In genomic region chr7:103811315-103811714, GRCh38 we compare ENCODE assay signal across 16 cellular contexts.
A peak's percentile ranks its signal among the peaks of the same experiment; 100 is the strongest.
DNase-seq lines count a peak whose midpoint lies in the region; ATAC-seq, FAIRE-seq and TF ChIP-seq lines count a peak whose summit lies in the region.
"Had no signal": no experiment of that assay in that cellular context is flagged by ENCODE, and none has a peak within 500 bp of the region (broad histone marks: within the 10 kb centered on the region; RNA-seq: fewer than 3 reads in every experiment).

No MANE protein-coding gene starts in this region.

- no peaks in the 10 kb centered on the region for H3K27me3 ChIP-seq in CD4-positive, alpha-beta memory T cell (ENCODE audit: insufficient read depth, low read length)
- no peaks in the 10 kb centered on the region for H3K27me3 ChIP-seq in K562 (ENCODE audit: control insufficient read depth in 2 of 2, insufficient read depth in 2 of 2, low read length in 2 of 2)
- no peaks in the 10 kb centered on the region for H3K27me3 ChIP-seq in mesenchymal stem cell (ENCODE audit: control insufficient read depth in 1 of 2, insufficient read depth in 1 of 2, low read length in 2 of 2)
- no peaks in the 10 kb centered on the region for H3K27me3 ChIP-seq in body of pancreas

- no peak overlapping the region for H4K8ac ChIP-seq in mesenchymal stem cell (ENCODE audit: low read length)

- no TSS peak for BruUV-seq in K562 (replicated peaks; lab: Mats Ljungman, UMichigan)

- intact Hi-C loops in CD4-positive, alpha-beta memory T cell (cut with micrococcal nuclease): no loop called here
- intact Hi-C loops in K562 (cut with micrococcal nuclease): no loop called here
- intact Hi-C loops in body of pancreas (cut with DNase I): no loop called here

- H3K4me3 ChIP-seq in CD4-positive, alpha-beta memory T cell (ENCODE audit: low read length in 2 of 2): no peak overlapping the region
- H3K4me3 ChIP-seq in K562: no peak overlapping the region
- no peak overlapping the region for H3K4me3 ChIP-seq in mesenchymal stem cell (ENCODE audit: insufficient read depth in 1 of 2, low read depth in 1 of 2, low read length in 2 of 2)
- no peak overlapping the region for H3K4me3 ChIP-seq in body of pancreas
- H3K4me3 ChIP-seq: GM12878, GM23338 had no signal

- no peak overlapping the region for H2BK15ac ChIP-seq in mesenchymal stem cell (ENCODE audit: low read depth, poor library complexity, severe bottlenecking)

- H3K4me2 ChIP-seq in K562 (ENCODE audit: insufficient read depth, low read length) (no peak overlapping the region), mesenchymal stem cell (ENCODE audit: low read length, poor library complexity, severe bottlenecking) (no peak overlapping the region)
- H3K4me2 ChIP-seq: GM23338 had no signal

- H2BK120ac ChIP-seq in mesenchymal stem cell (ENCODE audit: low read depth, low read length): no peak overlapping the region

- H2BK5ac ChIP-seq in mesenchymal stem cell (ENCODE audit: low read depth, low read length, poor library complexity, severe bottlenecking): no peak overlapping the region

- TF ChIP-seq CTCF in K562 (IDR thresholded peaks at IDR 0.05 in 2 of 3, conservative IDR thresholded peaks at IDR 0.05 in 1 of 3; ENCODE audit: insufficient read depth in 2 of 3, low read depth in 1 of 3, low read length in 3 of 3): no peak
- no peak for TF ChIP-seq CTCF in body of pancreas (IDR thresholded peaks at IDR 0.05)

- H3K4me1 ChIP-seq in CD4-positive, alpha-beta memory T cell (ENCODE audit: insufficient read depth, low read length): peaks cover 15% of the 10 kb centered on the region
- H3K4me1 ChIP-seq in K562 (replicated peaks in 1 of 2; ENCODE audit: control insufficient read depth in 2 of 2, insufficient read depth in 2 of 2, low read length in 2 of 2): peaks cover 16 to 22% of the 10 kb centered on the region in 2 experiments; a peak in 4 of 5 replicates
- H3K4me1 ChIP-seq in mesenchymal stem cell (ENCODE audit: control insufficient read depth, insufficient read depth, low read depth, low read length): peaks cover 5% of the 10 kb centered on the region
- H3K4me1 ChIP-seq in body of pancreas: no peaks in the 10 kb centered on the region

- no peak overlapping the region for H3K18ac ChIP-seq in mesenchymal stem cell (ENCODE audit: low read depth in 1 of 2, low read length in 2 of 2)

- peaks cover 0 to 1% of the 10 kb centered on the region in 2 donors for H3K27me3 Mint-ChIP-seq in CD4-positive, alpha-beta memory T cell

- no peak for TF ChIP-seq EP300 in K562 (IDR thresholded peaks at IDR 0.05; ENCODE audit: low read length)

- no peak for TF ChIP-seq RAD21 in K562 (CRISPR knock-in tag; conservative IDR thresholded peaks at IDR 0.05 in 1 of 2, IDR thresholded peaks at IDR 0.05 in 1 of 2)

- in situ Hi-C loops in G401 (cut with HindIII; ENCODE audit: low sequenced_read_pairs) (no loop called here), K562 (cut with MboI) (no loop called here)

- no peaks in the 10 kb centered on the region for H4K20me1 ChIP-seq in K562 (replicated peaks; ENCODE audit: control insufficient read depth, insufficient read depth, low read length)

- no peak overlapping the region for H4K91ac ChIP-seq in mesenchymal stem cell (ENCODE audit: low read length)

- no peak overlapping the region for H2AFZ ChIP-seq in K562 (ENCODE audit: low read depth, low read length)
- H2AFZ ChIP-seq in mesenchymal stem cell (ENCODE audit: low read depth, low read length): no peak overlapping the region
- H2AFZ ChIP-seq: GM23338 had no signal

- TF ChIP-seq POLR2A in K562 (conservative IDR thresholded peaks at IDR 0.05) (no peak), body of pancreas (IDR thresholded peaks at IDR 0.05) (no peak)

- 37% methylated on average over 5 of the region's 5 CpGs for WGBS in K562 (ENCODE audit: insufficient coverage, low coverage, missing lambda C conversion rate)
- WGBS in mesenchymal stem cell: 86% methylated on average over 4 of the region's 5 CpGs
- 74 to 78% methylated on average over 5 of the region's 5 CpGs for WGBS in body of pancreas, 2 donors

- H3K27ac Mint-ChIP-seq in CD4-positive, alpha-beta memory T cell: peak overlapping the region in 1 of 7 donors; percentile 30
- H3K27ac Mint-ChIP-seq: CD14-positive monocyte had no signal

- no peaks in the 10 kb centered on the region for H3K9me3 ChIP-seq in CD4-positive, alpha-beta memory T cell (ENCODE audit: control insufficient read depth in 1 of 2, low read length in 2 of 2)
- no peaks in the 10 kb centered on the region for H3K9me3 ChIP-seq in K562 (replicated peaks; ENCODE audit: control insufficient read depth, insufficient read depth, low read depth, low read length)
- no peaks in the 10 kb centered on the region for H3K9me3 ChIP-seq in mesenchymal stem cell (ENCODE audit: control insufficient read depth, low read length)
- no peaks in the 10 kb centered on the region for H3K9me3 ChIP-seq in body of pancreas

- peaks cover 19 to 33% (median 23%) of the 10 kb centered on the region in 4 donors for H3K4me1 Mint-ChIP-seq in CD4-positive, alpha-beta memory T cell
- H3K4me1 Mint-ChIP-seq: CD14-positive monocyte had no signal

- H3K4ac ChIP-seq in mesenchymal stem cell (ENCODE audit: low read depth in 1 of 2, low read length in 2 of 2): no peak overlapping the region

- no peaks in the 10 kb centered on the region for H3K36me3 Mint-ChIP-seq in CD4-positive, alpha-beta memory T cell
- H3K36me3 Mint-ChIP-seq: CD14-positive monocyte had no signal

- POLR2A ChIA-PET in CD4-positive, alpha-beta memory T cell (lab: Charles Lee; ENCODE audit: partially characterized antibody): no interaction called here
- POLR2A ChIA-PET in K562 (lab: Yijun Ruan, JAX): interaction anchor here (0.7 kb wide), 1 partner anchor 294 kb away, joined by 3 read pairs; no protein-coding TSS in a partner anchor

- no peaks in the 10 kb centered on the region for H3K9me3 Mint-ChIP-seq in CD4-positive, alpha-beta memory T cell

- CTCF ChIA-PET in CD4-positive, alpha-beta memory T cell (lab: Charles Lee; ENCODE audit: partially characterized antibody): no interaction called here
- CTCF ChIA-PET in K562 (lab: Yijun Ruan, JAX; ENCODE audit: low intra/inter-chr PET ratio): no interaction called here

- no peak for ATAC-seq in K562
- ATAC-seq in body of pancreas: no peak

- peak overlapping the region in 5 of 8 donors; percentile 53 to 78 (median 70) for H3K4me3 Mint-ChIP-seq in CD4-positive, alpha-beta memory T cell
- H3K4me3 Mint-ChIP-seq: CD14-positive monocyte, GM23338 had no signal

- no peaks in the 10 kb centered on the region for H3K9me1 ChIP-seq in K562 (ENCODE audit: control insufficient read depth, insufficient read depth, low read length)

- no peak for DNase-seq in CD4-positive, alpha-beta memory T cell
- DNase-seq in G401 (ENCODE audit: low spot score) (peak; percentile 46), K562 (ENCODE audit: extremely low read depth in 1 of 4, low spot score in 3 of 4) (no peak), mesenchymal stem cell (no peak), pons (ENCODE audit: low spot score) (no peak), body of pancreas (no peak)
- DNase-seq in activated T-cell treated with anti-CD3 and anti-CD28 coated beads, Interleukin-2, amount 50 U/mL, for 48 hours: no peak
- DNase-seq: HCEC 1CT, NCI-H1092, NCI-H2081 treated with DMSO at 0.1 percent for 48 hours, NCI-H446 treated with DMSO at 0.1 percent for 48 hours, NCI-H748 treated with DMSO at 0.1 percent for 48 hours, SIG-M5 had no signal

- H2BK12ac ChIP-seq in mesenchymal stem cell (ENCODE audit: low read length in 2 of 2): no peak overlapping the region

- no peaks in the 10 kb centered on the region for H3K36me3 ChIP-seq in CD4-positive, alpha-beta memory T cell (ENCODE audit: insufficient read depth, low read length)
- H3K36me3 ChIP-seq in K562 (ENCODE audit: control insufficient read depth, insufficient read depth, low read length) (no peaks in the 10 kb centered on the region), mesenchymal stem cell (ENCODE audit: control insufficient read depth in 1 of 2, insufficient read depth in 2 of 2, low read depth in 1 of 2, low read length in 2 of 2) (no peaks in the 10 kb centered on the region), body of pancreas (replicated peaks in 1 of 2; ENCODE audit: insufficient read depth in 1 of 2, low read depth in 2 of 2) (no peaks in the 10 kb centered on the region)

- FAIRE-seq in K562 (lab: Jason Lieb, UNC): no peak
- FAIRE-seq: GM12878 had no signal

- H2AK5ac ChIP-seq in mesenchymal stem cell (ENCODE audit: low read length, severe bottlenecking): no peak overlapping the region

- no peaks in the 10 kb centered on the region for H3K79me2 ChIP-seq in K562 (ENCODE audit: control insufficient read depth, insufficient read depth, low read length)

- H3K9ac ChIP-seq in K562 (ENCODE audit: insufficient read depth in 1 of 2, low read depth in 2 of 2, low read length in 2 of 2) (no peak overlapping the region), mesenchymal stem cell (ENCODE audit: low read length) (no peak overlapping the region)

- H3K79me1 ChIP-seq in mesenchymal stem cell (replicated peaks; ENCODE audit: low read length, poor library complexity, severe bottlenecking): no peaks in the 10 kb centered on the region

- H3K23ac ChIP-seq in mesenchymal stem cell (ENCODE audit: low read length in 2 of 2): no peak overlapping the region

- H3K14ac ChIP-seq in mesenchymal stem cell (ENCODE audit: low read length in 2 of 2): no peak overlapping the region

- H3K27ac ChIP-seq in CD4-positive, alpha-beta memory T cell (ENCODE audit: low read depth, low read length): no peak overlapping the region
- no peak overlapping the region for H3K27ac ChIP-seq in K562 (ENCODE audit: extremely low read depth, low read depth, low read length)
- H3K27ac ChIP-seq in mesenchymal stem cell (ENCODE audit: low read length, poor library complexity, severe bottlenecking): peak overlapping the region; percentile 29
- no peak overlapping the region for H3K27ac ChIP-seq in body of pancreas
